Comparison of ENCODE assay signal across 1 cellular context in the genomic region with DNA sequence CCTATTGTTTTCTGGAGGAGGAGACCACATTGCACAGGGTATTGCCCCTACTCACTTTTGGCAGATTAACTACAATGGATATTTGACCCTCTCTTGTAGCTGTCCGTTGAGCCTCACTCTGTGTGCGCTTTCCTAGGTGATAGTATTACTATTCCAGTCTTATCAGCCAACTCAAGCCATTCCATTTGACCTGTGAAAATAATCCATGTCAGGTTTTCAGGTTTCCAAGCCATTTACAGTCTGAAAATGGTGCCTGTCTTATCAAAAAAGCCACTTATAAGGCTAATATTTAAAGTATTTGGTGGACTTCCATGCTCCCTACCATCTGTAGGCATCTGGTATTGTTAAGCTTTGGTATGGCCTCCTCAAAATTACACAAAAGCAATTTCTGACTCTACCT.
A peak's percentile ranks its signal among the peaks of the same experiment; 100 is the strongest.
TF ChIP-seq lines count a peak whose summit lies in the region.

No MANE protein-coding gene starts in this region.

TF ChIP-seq in WTC11, 78 proteins besides CTCF, POLR2A, EP300 and RAD21 (continued from another document):
- peak; percentile 75 for TF ChIP-seq PRDM15 (CRISPR knock-in tag; IDR thresholded peaks at IDR 0.05)
- no peak for TF ChIP-seq OVOL2 (CRISPR knock-in tag; IDR thresholded peaks at IDR 0.05; ENCODE audit: borderline replicate concordance)
- TF ChIP-seq CREM (CRISPR knock-in tag; IDR thresholded peaks at IDR 0.05): no peak
